17 cellular contexts compared by ENCODE assay signal in the genomic region with DNA sequence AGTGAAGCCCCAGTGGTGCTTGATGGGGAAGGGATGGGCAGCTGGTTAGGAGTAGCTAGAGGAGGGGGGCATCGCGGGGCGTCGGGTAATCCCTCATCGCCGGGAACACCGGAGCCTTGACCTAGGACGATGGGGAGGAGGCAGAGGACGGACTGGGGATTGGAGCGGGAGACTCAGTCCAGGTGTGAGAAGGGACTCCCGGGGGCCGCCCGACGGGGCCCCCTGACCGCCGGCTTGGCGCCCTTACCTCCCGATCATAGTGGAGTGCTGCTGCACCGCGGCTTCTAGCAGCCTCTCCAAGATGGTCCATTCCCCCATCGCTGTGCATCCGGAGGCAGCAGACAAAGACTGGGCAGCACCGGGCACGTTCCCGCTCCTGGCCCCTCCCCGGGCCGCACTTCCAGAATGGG. TPM values are rescaled to one million over a fixed set of nuclear protein-coding genes. Genes with fewer than 3 reads are reported as not detected.
DNase-seq lines count a peak whose midpoint lies in the region; ATAC-seq and TF ChIP-seq lines count a peak whose summit lies in the region.
"Had no signal": no experiment of that assay in that cellular context is flagged by ENCODE, and none has a peak within 500 bp of the region (broad histone marks: within the 10 kb centered on the region; RNA-seq: fewer than 3 reads in every experiment).

No MANE protein-coding gene starts in this region.

- no peak overlapping the region for H3K23ac ChIP-seq in mesendoderm (ENCODE audit: low read length)

- H3K27me3 ChIP-seq in ascending aorta, result peaks cover 6% of the 10 kb centered on the region
- peaks cover 26% of the 10 kb centered on the region for H3K27me3 ChIP-seq in mesendoderm (ENCODE audit: insufficient read depth, low read length, poor library complexity)
- peaks cover 49% of the 10 kb centered on the region for H3K27me3 ChIP-seq in skeletal muscle satellite cell (ENCODE audit: control insufficient read depth, insufficient read depth, low read length)
- peaks cover 9 to 75% (median 11%) of the 10 kb centered on the region in 4 donors for H3K27me3 ChIP-seq in esophagus squamous epithelium
- peaks cover 42% of the 10 kb centered on the region for H3K27me3 ChIP-seq in MG63

- H3K4me2 ChIP-seq in mesendoderm (ENCODE audit: low read length) (peak overlapping the region; percentile 41), skeletal muscle satellite cell (ENCODE audit: low read length) (peak overlapping the region; percentile 74)

- H2AK5ac ChIP-seq in mesendoderm (ENCODE audit: low read length), result no peak overlapping the region

- no peaks in the 10 kb centered on the region for H3K4me1 Mint-ChIP-seq in activated T-cell treated with anti-CD3 and anti-CD28 coated beads, Interleukin-2, amount 50 U/mL, for 72 hours (ENCODE audit: low read depth)
- peaks cover 6% of the 10 kb centered on the region for H3K4me1 Mint-ChIP-seq in activated T-cell treated with anti-CD3 and anti-CD28 coated beads, Interleukin-2, amount 50 U/mL, for 4 hours (ENCODE audit: low read depth)

- no peak overlapping the region for H3K27ac ChIP-seq in ascending aorta
- no peak overlapping the region for H3K27ac ChIP-seq in mesendoderm (ENCODE audit: low read depth, low read length)
- no peak overlapping the region for H3K27ac ChIP-seq in esophagus squamous epithelium
- H3K27ac ChIP-seq: heart right ventricle, uterus had no signal

- H3K18ac ChIP-seq in mesendoderm (ENCODE audit: low read length), result no peak overlapping the region

- H4K5ac ChIP-seq in mesendoderm (ENCODE audit: low read length), result no peak overlapping the region

- H3K9ac ChIP-seq in mesendoderm (ENCODE audit: low read length) (no peak overlapping the region), skeletal muscle satellite cell (ENCODE audit: low read depth, low read length) (no peak overlapping the region)

- ATAC-seq in activated T-cell treated with anti-CD3 and anti-CD28 coated beads, Interleukin-2, amount 50 U/mL, for 72 hours (replicated peaks in 1 of 2), result no peak
- ATAC-seq in activated T-cell treated with anti-CD3 and anti-CD28 coated beads, Interleukin-2, amount 50 U/mL, for 4 hours, result no peak
- ATAC-seq in GM18511 (IDR thresholded peaks at IDR 0.05; ENCODE audit: unreplicated experiment), result no peak

- H3K56ac ChIP-seq in mesendoderm (ENCODE audit: low read length), result no peak overlapping the region

- H3K4me3 Mint-ChIP-seq in activated T-cell treated with anti-CD3 and anti-CD28 coated beads, Interleukin-2, amount 50 U/mL, for 72 hours, result peak overlapping the region; percentile 41 to 63
- H3K4me3 Mint-ChIP-seq in activated T-cell treated with anti-CD3 and anti-CD28 coated beads, Interleukin-2, amount 50 U/mL, for 4 hours, result no peak overlapping the region

- no peak overlapping the region for H2BK120ac ChIP-seq in mesendoderm (ENCODE audit: low read depth, low read length)

- no peaks in the 10 kb centered on the region for H3K36me3 Mint-ChIP-seq in activated T-cell treated with anti-CD3 and anti-CD28 coated beads, Interleukin-2, amount 50 U/mL, for 72 hours (ENCODE audit: insufficient read depth in 2 of 2)
- no peaks in the 10 kb centered on the region for H3K36me3 Mint-ChIP-seq in activated T-cell treated with anti-CD3 and anti-CD28 coated beads, Interleukin-2, amount 50 U/mL, for 4 hours (ENCODE audit: insufficient read depth)

- no peak overlapping the region for H4K8ac ChIP-seq in mesendoderm (ENCODE audit: low read depth, low read length)

- H3K4me1 ChIP-seq in ascending aorta (peaks cover 0 to 4% of the 10 kb centered on the region in 2 donors), mesendoderm (ENCODE audit: control insufficient read depth, low read depth, low read length) (no peaks in the 10 kb centered on the region), skeletal muscle satellite cell (ENCODE audit: control insufficient read depth, insufficient read depth, low read length) (peaks cover 6% of the 10 kb centered on the region), esophagus squamous epithelium (peaks cover 0 to 13% (median 10%) of the 10 kb centered on the region in 3 donors)

- H3K9me3 Mint-ChIP-seq in activated T-cell treated with anti-CD3 and anti-CD28 coated beads, Interleukin-2, amount 50 U/mL, for 72 hours, result no peaks in the 10 kb centered on the region
- H3K9me3 Mint-ChIP-seq in activated T-cell treated with anti-CD3 and anti-CD28 coated beads, Interleukin-2, amount 50 U/mL, for 4 hours, result no peaks in the 10 kb centered on the region

- H3K27me3 Mint-ChIP-seq in activated T-cell treated with anti-CD3 and anti-CD28 coated beads, Interleukin-2, amount 50 U/mL, for 72 hours (ENCODE audit: low read depth), result peaks cover 68% of the 10 kb centered on the region
- peaks cover 62% of the 10 kb centered on the region for H3K27me3 Mint-ChIP-seq in activated T-cell treated with anti-CD3 and anti-CD28 coated beads, Interleukin-2, amount 50 U/mL, for 4 hours (ENCODE audit: low read depth)

- no CpG with 5 or more reads among the region's 27 CpGs for WGBS in mesendoderm (ENCODE audit: extremely low coverage, insufficient coverage, low lambda C conversion rate)
- WGBS in esophagus squamous epithelium, 2 donors, result 9 to 13% methylated on average over 16 to 19 of the region's 27 CpGs

- H3K9me3 ChIP-seq in ascending aorta (no peaks in the 10 kb centered on the region), skeletal muscle satellite cell (replicated peaks; ENCODE audit: low read length) (no peaks in the 10 kb centered on the region), esophagus squamous epithelium (no peaks in the 10 kb centered on the region), MG63 (no peaks in the 10 kb centered on the region)
- H3K9me3 ChIP-seq: heart right ventricle, pancreas, uterus had no signal

- intact Hi-C loops in ascending aorta (cut with DNase I) (no loop called here), esophagus squamous epithelium (cut with DNase I) (no loop called here)

- H3K79me1 ChIP-seq in mesendoderm (ENCODE audit: low read length), result no peaks in the 10 kb centered on the region

- no peak overlapping the region for H3K27ac Mint-ChIP-seq in activated T-cell treated with anti-CD3 and anti-CD28 coated beads, Interleukin-2, amount 50 U/mL, for 72 hours

- DNase-seq in activated T-cell treated with anti-CD3 and anti-CD28 coated beads, Interleukin-2, amount 50 U/mL, for 72 hours, result no peak
- DNase-seq in activated T-cell treated with anti-CD3 and anti-CD28 coated beads, Interleukin-2, amount 50 U/mL, for 4 hours, result no peak
- DNase-seq in ascending aorta (ENCODE audit: low spot score in 2 of 2), result no peak
- no peak for DNase-seq in mesendoderm
- no peak for DNase-seq in esophagus squamous epithelium (lab: John Stamatoyannopoulos, UW)
- no peak for DNase-seq in MG63
- DNase-seq: activated CD8-positive, alpha-beta memory T cell treated with anti-CD3 and anti-CD28 coated beads for 24 hours; activated naive CD4-positive, alpha-beta T cell treated with anti-CD3 and anti-CD28 coated beads, Interleukin-2, amount 50 U/mL, for 16 hours; DMS79 treated with DMSO at 0.1 percent for 48 hours; heart right ventricle; NCI-H510A treated with DMSO at 0.1 percent for 48 hours; T-helper 9 cell; uterus had no signal

- H3K4ac ChIP-seq in mesendoderm (ENCODE audit: low read depth, low read length), result no peak overlapping the region

- H2BK5ac ChIP-seq in mesendoderm (ENCODE audit: low read length), result no peak overlapping the region

- no peak overlapping the region for H2BK15ac ChIP-seq in mesendoderm (replicated peaks; ENCODE audit: low read depth)

- no peak for TF ChIP-seq CTCF in ascending aorta (IDR thresholded peaks at IDR 0.05)
- TF ChIP-seq CTCF in esophagus squamous epithelium (IDR thresholded peaks at IDR 0.05), result no peak

- TF ChIP-seq POLR2A in esophagus squamous epithelium (IDR thresholded peaks at IDR 0.05), result no peak

- H3K4me3 ChIP-seq in ascending aorta (peak overlapping the region; percentile 35 to 42), mesendoderm (ENCODE audit: low read length) (no peak overlapping the region), skeletal muscle satellite cell (ENCODE audit: low read length) (no peak overlapping the region), esophagus squamous epithelium (peak overlapping the region in 2 of 4 donors; percentile 29 to 58), MG63 (no peak overlapping the region)
- H3K4me3 ChIP-seq: uterus had no signal

- no peaks in the 10 kb centered on the region for H3K79me2 ChIP-seq in mesendoderm (ENCODE audit: control insufficient read depth, insufficient read depth, low read length)

- no peaks in the 10 kb centered on the region for H3K36me3 ChIP-seq in ascending aorta
- H3K36me3 ChIP-seq in mesendoderm (ENCODE audit: control insufficient read depth, insufficient read depth, low read length), result no peaks in the 10 kb centered on the region
- no peaks in the 10 kb centered on the region for H3K36me3 ChIP-seq in skeletal muscle satellite cell (ENCODE audit: insufficient read depth, low read length)
- H3K36me3 ChIP-seq in esophagus squamous epithelium, result no peaks in the 10 kb centered on the region
- no peaks in the 10 kb centered on the region for H3K36me3 ChIP-seq in MG63
- H3K36me3 ChIP-seq: heart right ventricle, pancreas, uterus had no signal

RNA-seq across cellular contexts. Expression of gene GJD2, which starts 0.6 kb away (rescaled TPM):
- total RNA-seq in activated T-cell treated with anti-CD3 and anti-CD28 coated beads, Interleukin-2, amount 50 U/mL, for 72 hours, result not detected
- not detected for total RNA-seq in activated T-cell treated with anti-CD3 and anti-CD28 coated beads, Interleukin-2, amount 50 U/mL, for 4 hours
- not detected for total RNA-seq in ascending aorta
- 0.10 TPM for polyA plus RNA-seq in mesendoderm (2013, experiment 1 of 2)
- polyA plus RNA-seq in mesendoderm (2013, experiment 2 of 2), result 0.15 TPM
- not detected in 2 replicates for total RNA-seq in skeletal muscle satellite cell (2012; rRNA removed)
- not detected for total RNA-seq in esophagus squamous epithelium
- not detected in 2 replicates for total RNA-seq in MG63 (2014; rRNA removed; shearing (Covaris generic); ENCODE audit: low replicate concordance)
- total RNA-seq: lung microvascular endothelial cell had no signal

RNA-seq across cellular contexts. Expression of gene ACTC1, which starts 41.2 kb away (rescaled TPM):
- not detected for total RNA-seq in activated T-cell treated with anti-CD3 and anti-CD28 coated beads, Interleukin-2, amount 50 U/mL, for 72 hours
- total RNA-seq in activated T-cell treated with anti-CD3 and anti-CD28 coated beads, Interleukin-2, amount 50 U/mL, for 4 hours, result not detected
- total RNA-seq in ascending aorta (30.2 TPM), esophagus squamous epithelium (under 1 TPM in 2 of 4 donors, not detected in 2; 0.09 to 0.38 TPM)
- polyA plus RNA-seq in mesendoderm (2013, experiment 1 of 2), result 164 TPM
- 168 TPM for polyA plus RNA-seq in mesendoderm (2013, experiment 2 of 2)
- 5.6 and 179 TPM in 2 replicates for total RNA-seq in skeletal muscle satellite cell (2012; rRNA removed)
- total RNA-seq in MG63 (2014; rRNA removed; shearing (Covaris generic); ENCODE audit: low replicate concordance), result not detected in 2 replicates
- total RNA-seq: lung microvascular endothelial cell had no signal

Comparison
In these comparisons a context has a peak if more than half of its experiments do, and no peak if none do; other contexts are left out.
1. H3K4me3 ChIP-seq: peak in ascending aorta (2 of 2); none in mesendoderm (single experiment), skeletal muscle satellite cell (single experiment) and MG63 (single experiment).
2. RNA of gene ACTC1, which starts 41.2 kb away (total RNA-seq): 30.2 TPM in ascending aorta (single experiment); 0.09 to 0.38 TPM in esophagus squamous epithelium, not detected in activated T-cell treated with anti-CD3 and anti-CD28 coated beads, Interleukin-2, amount 50 U/mL, for 72 hours, not detected in activated T-cell treated with anti-CD3 and anti-CD28 coated beads, Interleukin-2, amount 50 U/mL, for 4 hours and not detected in MG63; every median in the first group is over 10 times any median in the second.